1 cellular context compared by ENCODE assay signal in the genomic region with DNA sequence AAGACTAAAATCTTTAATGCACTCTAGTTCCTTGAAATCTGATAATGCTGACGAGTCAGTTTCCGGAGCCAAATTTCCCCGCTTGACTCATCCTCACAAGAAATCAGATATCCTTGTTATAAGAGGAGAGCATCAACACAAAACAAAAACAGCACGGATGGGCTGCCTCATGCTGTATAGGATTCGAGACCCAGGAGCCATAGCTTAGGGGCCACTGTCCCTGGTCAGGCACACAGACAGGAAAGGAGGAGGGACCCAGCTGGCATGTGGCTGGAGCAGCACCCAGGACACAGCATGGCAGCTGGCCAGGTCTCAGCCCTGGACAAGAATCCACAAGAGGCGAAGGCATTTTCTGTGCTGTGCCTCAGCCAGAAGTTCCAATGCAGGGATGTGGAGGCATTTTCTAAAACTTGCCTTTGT.
TF ChIP-seq lines count a peak whose summit lies in the region.

No MANE protein-coding gene starts in this region.

TF ChIP-seq in H1, 55 proteins besides CTCF, POLR2A, EP300 and RAD21 (continued from another document):
- TF ChIP-seq, protein P1, sequence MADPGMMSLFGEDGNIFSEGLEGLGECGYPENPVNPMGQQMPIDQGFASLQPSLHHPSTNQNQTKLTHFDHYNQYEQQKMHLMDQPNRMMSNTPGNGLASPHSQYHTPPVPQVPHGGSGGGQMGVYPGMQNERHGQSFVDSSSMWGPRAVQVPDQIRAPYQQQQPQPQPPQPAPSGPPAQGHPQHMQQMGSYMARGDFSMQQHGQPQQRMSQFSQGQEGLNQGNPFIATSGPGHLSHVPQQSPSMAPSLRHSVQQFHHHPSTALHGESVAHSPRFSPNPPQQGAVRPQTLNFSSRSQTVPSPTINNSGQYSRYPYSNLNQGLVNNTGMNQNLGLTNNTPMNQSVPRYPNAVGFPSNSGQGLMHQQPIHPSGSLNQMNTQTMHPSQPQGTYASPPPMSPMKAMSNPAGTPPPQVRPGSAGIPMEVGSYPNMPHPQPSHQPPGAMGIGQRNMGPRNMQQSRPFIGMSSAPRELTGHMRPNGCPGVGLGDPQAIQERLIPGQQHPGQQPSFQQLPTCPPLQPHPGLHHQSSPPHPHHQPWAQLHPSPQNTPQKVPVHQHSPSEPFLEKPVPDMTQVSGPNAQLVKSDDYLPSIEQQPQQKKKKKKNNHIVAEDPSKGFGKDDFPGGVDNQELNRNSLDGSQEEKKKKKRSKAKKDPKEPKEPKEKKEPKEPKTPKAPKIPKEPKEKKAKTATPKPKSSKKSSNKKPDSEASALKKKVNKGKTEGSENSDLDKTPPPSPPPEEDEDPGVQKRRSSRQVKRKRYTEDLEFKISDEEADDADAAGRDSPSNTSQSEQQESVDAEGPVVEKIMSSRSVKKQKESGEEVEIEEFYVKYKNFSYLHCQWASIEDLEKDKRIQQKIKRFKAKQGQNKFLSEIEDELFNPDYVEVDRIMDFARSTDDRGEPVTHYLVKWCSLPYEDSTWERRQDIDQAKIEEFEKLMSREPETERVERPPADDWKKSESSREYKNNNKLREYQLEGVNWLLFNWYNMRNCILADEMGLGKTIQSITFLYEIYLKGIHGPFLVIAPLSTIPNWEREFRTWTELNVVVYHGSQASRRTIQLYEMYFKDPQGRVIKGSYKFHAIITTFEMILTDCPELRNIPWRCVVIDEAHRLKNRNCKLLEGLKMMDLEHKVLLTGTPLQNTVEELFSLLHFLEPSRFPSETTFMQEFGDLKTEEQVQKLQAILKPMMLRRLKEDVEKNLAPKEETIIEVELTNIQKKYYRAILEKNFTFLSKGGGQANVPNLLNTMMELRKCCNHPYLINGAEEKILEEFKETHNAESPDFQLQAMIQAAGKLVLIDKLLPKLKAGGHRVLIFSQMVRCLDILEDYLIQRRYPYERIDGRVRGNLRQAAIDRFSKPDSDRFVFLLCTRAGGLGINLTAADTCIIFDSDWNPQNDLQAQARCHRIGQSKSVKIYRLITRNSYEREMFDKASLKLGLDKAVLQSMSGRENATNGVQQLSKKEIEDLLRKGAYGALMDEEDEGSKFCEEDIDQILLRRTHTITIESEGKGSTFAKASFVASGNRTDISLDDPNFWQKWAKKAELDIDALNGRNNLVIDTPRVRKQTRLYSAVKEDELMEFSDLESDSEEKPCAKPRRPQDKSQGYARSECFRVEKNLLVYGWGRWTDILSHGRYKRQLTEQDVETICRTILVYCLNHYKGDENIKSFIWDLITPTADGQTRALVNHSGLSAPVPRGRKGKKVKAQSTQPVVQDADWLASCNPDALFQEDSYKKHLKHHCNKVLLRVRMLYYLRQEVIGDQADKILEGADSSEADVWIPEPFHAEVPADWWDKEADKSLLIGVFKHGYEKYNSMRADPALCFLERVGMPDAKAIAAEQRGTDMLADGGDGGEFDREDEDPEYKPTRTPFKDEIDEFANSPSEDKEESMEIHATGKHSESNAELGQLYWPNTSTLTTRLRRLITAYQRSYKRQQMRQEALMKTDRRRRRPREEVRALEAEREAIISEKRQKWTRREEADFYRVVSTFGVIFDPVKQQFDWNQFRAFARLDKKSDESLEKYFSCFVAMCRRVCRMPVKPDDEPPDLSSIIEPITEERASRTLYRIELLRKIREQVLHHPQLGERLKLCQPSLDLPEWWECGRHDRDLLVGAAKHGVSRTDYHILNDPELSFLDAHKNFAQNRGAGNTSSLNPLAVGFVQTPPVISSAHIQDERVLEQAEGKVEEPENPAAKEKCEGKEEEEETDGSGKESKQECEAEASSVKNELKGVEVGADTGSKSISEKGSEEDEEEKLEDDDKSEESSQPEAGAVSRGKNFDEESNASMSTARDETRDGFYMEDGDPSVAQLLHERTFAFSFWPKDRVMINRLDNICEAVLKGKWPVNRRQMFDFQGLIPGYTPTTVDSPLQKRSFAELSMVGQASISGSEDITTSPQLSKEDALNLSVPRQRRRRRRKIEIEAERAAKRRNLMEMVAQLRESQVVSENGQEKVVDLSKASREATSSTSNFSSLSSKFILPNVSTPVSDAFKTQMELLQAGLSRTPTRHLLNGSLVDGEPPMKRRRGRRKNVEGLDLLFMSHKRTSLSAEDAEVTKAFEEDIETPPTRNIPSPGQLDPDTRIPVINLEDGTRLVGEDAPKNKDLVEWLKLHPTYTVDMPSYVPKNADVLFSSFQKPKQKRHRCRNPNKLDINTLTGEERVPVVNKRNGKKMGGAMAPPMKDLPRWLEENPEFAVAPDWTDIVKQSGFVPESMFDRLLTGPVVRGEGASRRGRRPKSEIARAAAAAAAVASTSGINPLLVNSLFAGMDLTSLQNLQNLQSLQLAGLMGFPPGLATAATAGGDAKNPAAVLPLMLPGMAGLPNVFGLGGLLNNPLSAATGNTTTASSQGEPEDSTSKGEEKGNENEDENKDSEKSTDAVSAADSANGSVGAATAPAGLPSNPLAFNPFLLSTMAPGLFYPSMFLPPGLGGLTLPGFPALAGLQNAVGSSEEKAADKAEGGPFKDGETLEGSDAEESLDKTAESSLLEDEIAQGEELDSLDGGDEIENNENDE (IDR thresholded peaks at IDR 0.05; ENCODE audit: insufficient replicate concordance, low read length), result no peak
